Comparison of ENCODE assay signal across 8 cellular contexts in the genomic region with DNA sequence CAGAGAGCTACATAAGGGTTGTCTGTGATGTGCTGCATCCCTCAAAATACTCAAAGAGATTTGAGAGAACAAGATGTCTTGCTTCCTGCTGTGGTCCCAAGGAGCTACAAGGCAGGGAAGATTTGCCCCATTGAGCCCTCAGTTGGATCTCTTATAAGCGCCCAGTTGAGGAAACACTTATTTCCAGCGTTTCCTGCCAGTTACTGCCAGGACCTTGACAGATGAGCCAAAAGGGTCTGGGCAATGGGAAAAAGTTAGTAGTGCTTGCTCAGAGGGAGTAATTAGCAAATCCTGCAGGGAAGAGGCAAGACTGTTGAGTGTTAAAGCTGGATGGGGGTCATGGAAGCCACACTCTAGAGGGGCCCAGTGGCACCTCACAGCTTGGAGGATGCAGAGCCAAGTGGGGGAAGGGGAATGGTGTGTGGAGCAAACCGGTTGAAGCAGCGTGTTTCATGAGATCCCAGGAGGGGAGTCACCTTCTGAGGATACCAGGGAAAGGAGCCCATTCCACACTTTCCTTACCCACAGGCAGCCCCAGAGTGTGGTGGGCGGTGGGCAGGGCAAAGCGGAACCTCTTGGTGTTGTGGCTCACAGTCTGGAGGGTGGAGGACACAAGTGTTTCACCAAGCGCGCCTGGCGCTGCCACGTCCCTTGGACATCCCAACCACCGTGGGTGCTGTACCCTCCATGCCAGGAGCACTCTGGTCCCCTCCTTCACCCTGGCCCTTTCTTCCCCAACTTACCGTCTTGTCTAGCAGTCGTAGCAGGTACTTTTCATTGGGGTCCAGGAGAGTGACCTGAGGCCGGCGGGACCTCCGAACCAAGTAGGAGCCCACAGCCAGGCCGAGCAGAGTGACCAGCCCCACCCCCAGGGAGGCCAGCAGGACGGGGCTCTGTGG. TPM values are rescaled to one million over a fixed set of nuclear protein-coding genes. Genes with fewer than 3 reads are reported as not detected.
A peak's percentile ranks its signal among the peaks of the same experiment; 100 is the strongest.
DNase-seq lines count a peak whose midpoint lies in the region; ATAC-seq, FAIRE-seq and TF ChIP-seq lines count a peak whose summit lies in the region.

No MANE protein-coding gene starts in this region.

- POLR2A ChIA-PET in activated CD4-positive, alpha-beta memory T cell treated with anti-CD3 and anti-CD28 coated beads for 36 hours (lab: Charles Lee), result no interaction called here

- DNase-seq in HAP-1 (ENCODE audit: low spot score in 2 of 2) (no peak), heart left ventricle (peak in 1 of 5 donors; percentile 19), sigmoid colon (peak; percentile 81), NCI-H1417 treated with DMSO at 0.1 percent for 48 hours (lab: John Stamatoyannopoulos, UW) (no peak), frontal cortex (ENCODE audit: low spot score in 2 of 2) (no peak)
- no peak for DNase-seq in activated CD4-positive, alpha-beta memory T cell treated with anti-CD3 and anti-CD28 coated beads for 36 hours

- no peak for TF ChIP-seq EP300 in sigmoid colon (IDR thresholded peaks at IDR 0.05)

- no peaks in the 10 kb centered on the region for H3K9me3 ChIP-seq in HAP-1
- H3K9me3 ChIP-seq in heart left ventricle, result no peaks in the 10 kb centered on the region
- no peaks in the 10 kb centered on the region for H3K9me3 ChIP-seq in sigmoid colon

- H3K27me3 ChIP-seq in HAP-1 (ENCODE audit: low read depth) (no peaks in the 10 kb centered on the region; the same call in 1 of the 2 replicates), heart left ventricle (no peaks in the 10 kb centered on the region), sigmoid colon (no peaks in the 10 kb centered on the region)

- peaks cover 10% of the 10 kb centered on the region for H3K4me1 ChIP-seq in HAP-1
- peaks cover 0 to 56% (median 35%) of the 10 kb centered on the region in 12 donors for H3K4me1 ChIP-seq in heart left ventricle
- peaks cover 0 to 29% (median 16%) of the 10 kb centered on the region in 4 donors for H3K4me1 ChIP-seq in sigmoid colon

- peak overlapping the region; percentile 80 to 99 (median 93) for H3K27ac ChIP-seq in heart left ventricle
- peak overlapping the region; percentile 87 to 96 (median 92) for H3K27ac ChIP-seq in sigmoid colon

- peaks cover 4% of the 10 kb centered on the region for H3K36me3 Mint-ChIP-seq in activated CD4-positive, alpha-beta memory T cell treated with anti-CD3 and anti-CD28 coated beads for 36 hours

- peaks cover 6% of the 10 kb centered on the region for H3K36me3 ChIP-seq in HAP-1 (replicated peaks)
- peaks cover 0 to 40% (median 32%) of the 10 kb centered on the region in 9 donors for H3K36me3 ChIP-seq in heart left ventricle
- H3K36me3 ChIP-seq in sigmoid colon, result peaks cover 0 to 35% (median 4%) of the 10 kb centered on the region in 4 donors

- H3K27ac Mint-ChIP-seq in activated CD4-positive, alpha-beta memory T cell treated with anti-CD3 and anti-CD28 coated beads for 36 hours, result peak overlapping the region; percentile 62

- intact Hi-C loops in activated CD4-positive, alpha-beta memory T cell treated with anti-CD3 and anti-CD28 coated beads for 36 hours (cut with micrococcal nuclease), result loop anchor here (5.0 kb wide), 1 partner anchor 79 kb away; a partner anchor contains a TSS
- intact Hi-C loops in heart left ventricle (cut with DNase I), result loop anchor here in 3 of 10 donors (5.0 kb wide), 2 partner anchors 39 to 41 kb away; a partner anchor contains a TSS
- intact Hi-C loops in sigmoid colon (cut with DNase I), result no loop called here

- H3K27me3 Mint-ChIP-seq in activated CD4-positive, alpha-beta memory T cell treated with anti-CD3 and anti-CD28 coated beads for 36 hours, result no peaks in the 10 kb centered on the region

- TF ChIP-seq POLR2A in heart left ventricle (IDR thresholded peaks at IDR 0.05), result no peak
- TF ChIP-seq POLR2A in sigmoid colon (IDR thresholded peaks at IDR 0.05), result no peak

- H3K4me3 ChIP-seq in HAP-1, result peak overlapping the region; percentile 87
- peak overlapping the region; percentile 68 to 97 (median 76) for H3K4me3 ChIP-seq in heart left ventricle
- H3K4me3 ChIP-seq in sigmoid colon, result peak overlapping the region; percentile 69 to 97 (median 83)

- in situ Hi-C loops in HAP-1 (cut with MboI; ENCODE audit: low sequenced_read_pairs), result no loop called here

- H3K4me3 Mint-ChIP-seq in activated CD4-positive, alpha-beta memory T cell treated with anti-CD3 and anti-CD28 coated beads for 36 hours, result peak overlapping the region; percentile 76

- peaks cover 28% of the 10 kb centered on the region for H3K4me1 Mint-ChIP-seq in activated CD4-positive, alpha-beta memory T cell treated with anti-CD3 and anti-CD28 coated beads for 36 hours (ENCODE audit: low read depth)

- FAIRE-seq in frontal cortex (lab: Jason Lieb, UNC), result no peak

- H3K9me3 Mint-ChIP-seq in activated CD4-positive, alpha-beta memory T cell treated with anti-CD3 and anti-CD28 coated beads for 36 hours, result no peaks in the 10 kb centered on the region

- CTCF ChIA-PET in activated CD4-positive, alpha-beta memory T cell treated with anti-CD3 and anti-CD28 coated beads for 36 hours (lab: Charles Lee), result interaction anchor here (1.0 kb wide), 1 partner anchor 73 kb away, joined by 3 read pairs; no protein-coding TSS in a partner anchor

- WGBS in heart left ventricle, 4 donors, result 28 to 42% (median 35%) methylated on average over 14 to 18 of the region's 18 CpGs
- 46 to 55% methylated on average over 18 of the region's 18 CpGs for WGBS in sigmoid colon, 2 donors

- TF ChIP-seq CTCF in heart left ventricle (IDR thresholded peaks at IDR 0.05) (no peak), sigmoid colon (IDR thresholded peaks at IDR 0.05) (no peak)

- ATAC-seq in heart left ventricle (peak in 3 of 4 donors; percentile 2 to 44 (median 41)), GM21619 (IDR thresholded peaks at IDR 0.05; ENCODE audit: unreplicated experiment) (no peak), HG03439 (IDR thresholded peaks at IDR 0.05; ENCODE audit: unreplicated experiment) (no peak)

RNA-seq across cellular contexts. Expression of a gene that starts 0.8 kb away (rescaled TPM):
- total RNA-seq in activated CD4-positive, alpha-beta memory T cell treated with anti-CD3 and anti-CD28 coated beads for 36 hours, result 10 to 100 TPM; 15.4 to 17.7 TPM
- total RNA-seq in heart left ventricle, result 100 to 1,000 TPM; 146 to 274 (median 190) TPM
- polyA plus RNA-seq in heart left ventricle, result 100 to 1,000 TPM; 128 to 286 TPM
- 10 to 100 TPM; 24.6 to 45.3 (median 36.2) TPM for total RNA-seq in sigmoid colon
- 10 to 100 TPM in 1 of 3 donors, 1 to 10 TPM in 2; 8.6 to 27.1 (median 9.6) TPM for polyA plus RNA-seq in sigmoid colon
- total RNA-seq in frontal cortex, result 21.2 TPM

RNA-seq across cellular contexts. Expression of a gene that starts 8.1 kb away (rescaled TPM):
- 10 to 100 TPM; 75.2 to 76.6 TPM for total RNA-seq in activated CD4-positive, alpha-beta memory T cell treated with anti-CD3 and anti-CD28 coated beads for 36 hours
- total RNA-seq in heart left ventricle (100 to 1,000 TPM in 5 of 9 donors, 10 to 100 TPM in 4; 91.4 to 155 (median 102) TPM), sigmoid colon (10 to 100 TPM; 57.4 to 76.2 (median 65.8) TPM), frontal cortex (51.4 TPM)
- polyA plus RNA-seq in heart left ventricle (100 to 1,000 TPM in 1 of 2 donors, 10 to 100 TPM in 1; 57.4 to 154 TPM), sigmoid colon (10 to 100 TPM; 54.4 to 82.9 (median 79.8) TPM)

RNA-seq across cellular contexts. Expression of a gene that starts 39.2 kb away (rescaled TPM):
- 10 to 100 TPM; 35.5 to 38.3 TPM for total RNA-seq in activated CD4-positive, alpha-beta memory T cell treated with anti-CD3 and anti-CD28 coated beads for 36 hours
- total RNA-seq in heart left ventricle (10 to 100 TPM; 16.1 to 30.1 (median 21.5) TPM), sigmoid colon (10 to 100 TPM; 12.9 to 23.9 (median 15.9) TPM), frontal cortex (43.6 TPM)
- polyA plus RNA-seq in heart left ventricle (10 to 100 TPM; 10.4 to 17.2 TPM), sigmoid colon (10 to 100 TPM; 17.6 to 27.0 (median 23.6) TPM)

RNA-seq across cellular contexts. Expression of a gene that starts 40.9 kb away (rescaled TPM):
- total RNA-seq in activated CD4-positive, alpha-beta memory T cell treated with anti-CD3 and anti-CD28 coated beads for 36 hours, result 10 to 100 TPM; 68.1 to 76.5 TPM
- total RNA-seq in heart left ventricle (10 to 100 TPM; 20.0 to 34.8 (median 29.9) TPM), sigmoid colon (10 to 100 TPM; 71.7 to 99.4 (median 88.2) TPM), frontal cortex (147 TPM)
- polyA plus RNA-seq in heart left ventricle (10 to 100 TPM in 1 of 2 donors, 1 to 10 TPM in 1; 9.5 to 45.7 TPM), sigmoid colon (100 to 1,000 TPM in 1 of 3 donors, 10 to 100 TPM in 2; 72.5 to 108 (median 77.5) TPM)

Comparison
In these comparisons a context has a peak if more than half of its experiments do, and no peak if none do; other contexts are left out.
1. ATAC-seq: peak in heart left ventricle (3 of 4); none in GM21619 (single experiment) and HG03439 (single experiment).
2. Peak in every context shown above with its lines, with median percentiles within 50 percentile points of each other: H3K4me3 ChIP-seq.